24 cellular contexts compared by ENCODE assay signal in the genomic region with DNA sequence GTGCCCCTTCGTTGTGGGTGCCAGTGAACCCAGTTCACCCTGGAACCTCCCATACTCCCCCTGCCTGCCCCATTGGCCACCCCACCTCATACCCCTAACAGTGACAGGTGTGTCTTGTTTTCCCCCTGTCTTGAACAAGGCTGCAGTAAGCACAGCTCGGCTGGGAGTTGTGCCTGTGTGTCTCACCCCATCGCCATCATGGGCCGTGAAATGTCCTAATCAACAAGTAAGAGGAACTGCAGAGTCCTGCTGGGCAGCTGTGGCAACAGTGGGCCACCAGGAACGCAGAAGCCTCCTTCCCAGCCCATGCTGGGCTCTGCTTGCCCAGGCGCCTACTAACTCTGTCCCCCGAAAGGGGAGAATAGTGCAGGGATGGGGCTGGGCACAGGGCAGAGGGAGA.
DNase-seq lines count a peak whose midpoint lies in the region; FAIRE-seq and TF ChIP-seq lines count a peak whose summit lies in the region.
"Had no signal": no experiment of that assay in that cellular context is flagged by ENCODE, and none has a peak within 500 bp of the region (broad histone marks: within the 10 kb centered on the region; RNA-seq: fewer than 3 reads in every experiment).

No MANE protein-coding gene starts in this region.

- no peak overlapping the region for H3K4me3 ChIP-seq in H1 (ENCODE audit: extremely low read depth in 1 of 4, insufficient read depth in 2 of 4, low read depth in 3 of 4, low read length in 4 of 4)
- no peak overlapping the region for H3K4me3 ChIP-seq in neural progenitor cell
- H3K4me3 ChIP-seq in brain microvascular endothelial cell (ENCODE audit: low read depth, low read length), result no peak overlapping the region
- H3K4me3 ChIP-seq: A549, MG63, PC-9, SK-N-MC had no signal

- H3K4me3 Mint-ChIP-seq in CD14-positive monocyte (peak overlapping the region in 1 of 2 donors; percentile 72), neural progenitor cell (no peak overlapping the region)
- H3K4me3 Mint-ChIP-seq in activated CD4-positive, alpha-beta memory T cell treated with anti-CD3 and anti-CD28 coated beads, Interleukin-2, amount 10 ng/mL, durations not matched to agents 7 days and 5 days, result no peak overlapping the region
- H3K4me3 Mint-ChIP-seq: B cell; CD4-positive, alpha-beta T cell; H9; HFFc6 had no signal

- H3K14ac ChIP-seq in H1 (ENCODE audit: insufficient read length), result no peak overlapping the region

- CTCF ChIA-PET in H1 (lab: Charles Lee; ENCODE audit: partially characterized antibody), result interaction anchor here (0.6 to 16.1 kb wide), 7 partner anchors 10 to 309 kb away, joined by 3 to 169 read pairs (median 5); no protein-coding TSS in a partner anchor
- CTCF ChIA-PET in activated CD4-positive, alpha-beta memory T cell treated with anti-CD3 and anti-CD28 coated beads, Interleukin-2, amount 10 ng/mL, durations not matched to agents 7 days and 5 days (lab: Charles Lee), result no interaction called here

- H3K79me2 ChIP-seq in H1 (ENCODE audit: control insufficient read depth in 1 of 2, insufficient read depth in 2 of 2, low read length in 2 of 2) (no peaks in the 10 kb centered on the region), neural progenitor cell (ENCODE audit: low read depth) (no peaks in the 10 kb centered on the region)

- TF ChIP-seq CTCF in CD14-positive monocyte (IDR thresholded peaks at IDR 0.05) (no peak), H1 (IDR thresholded peaks at IDR 0.05; ENCODE audit: control extremely low read depth in 1 of 3, insufficient read depth in 1 of 3, low read depth in 1 of 3, low read length in 3 of 3) (no peak), neural progenitor cell (IDR thresholded peaks at IDR 0.05) (no peak), brain microvascular endothelial cell (IDR thresholded peaks at IDR 0.05; ENCODE audit: low read depth, low read length, missing control alignments) (no peak)

- peak overlapping the region; percentile 72 for H2AK5ac ChIP-seq in H1 (ENCODE audit: low read depth, low read length)

- DNase-seq in CD14-positive monocyte (ENCODE audit: low spot score), result peak; percentile 72
- DNase-seq in MV-4-11 (lab: John Stamatoyannopoulos, UW), result peak; percentile 36
- no peak for DNase-seq in H1 (ENCODE audit: low read depth in 1 of 2, low spot score in 2 of 2)
- no peak for DNase-seq in neural progenitor cell (ENCODE audit: low spot score)
- no peak for DNase-seq in DMS79 (lab: John Stamatoyannopoulos, UW)
- no peak for DNase-seq in activated CD4-positive, alpha-beta memory T cell treated with anti-CD3 and anti-CD28 coated beads, Interleukin-2, amount 10 ng/mL, durations not matched to agents 7 days and 5 days
- DNase-seq in brain microvascular endothelial cell, result no peak
- DNase-seq in substantia nigra (lab: John Stamatoyannopoulos, UW), result no peak
- DNase-seq: CD4-positive, alpha-beta T cell; COR-L47; DMS79 treated with DMSO at 0.1 percent for 48 hours; H9; HFFc6; MG63; NCI-H1105 treated with DMSO at 0.1 percent for 48 hours; NCI-H1694; NCI-H2081; NCI-H446; PC-9; RPMI8226; SHP77 treated with DMSO at 0.1 percent for 48 hours had no signal

- H3K79me1 ChIP-seq in H1 (ENCODE audit: low read depth, low read length), result no peaks in the 10 kb centered on the region

- POLR2A ChIA-PET in H1 (lab: Charles Lee; ENCODE audit: partially characterized antibody), result no interaction called here
- POLR2A ChIA-PET in activated CD4-positive, alpha-beta memory T cell treated with anti-CD3 and anti-CD28 coated beads, Interleukin-2, amount 10 ng/mL, durations not matched to agents 7 days and 5 days (lab: Charles Lee), result no interaction called here

- peak overlapping the region; percentile 36; the same call in 1 of the 2 replicates for H3K18ac ChIP-seq in H1 (ENCODE audit: extremely low read depth, low read length)

- peaks cover 68% of the 10 kb centered on the region for H3F3A ChIP-seq in neural progenitor cell (ENCODE audit: low read depth)

- no peak for TF ChIP-seq RAD21 in H1 (IDR thresholded peaks at IDR 0.05 in 1 of 2, conservative IDR thresholded peaks at IDR 0.05 in 1 of 2; ENCODE audit: low read depth in 2 of 2, low read length in 2 of 2)

- no peak overlapping the region for H2BK5ac ChIP-seq in H1 (ENCODE audit: low read depth, low read length)

- H3K4me1 ChIP-seq in H1 (replicated peaks in 1 of 4; ENCODE audit: control insufficient read depth in 3 of 4, insufficient read depth in 4 of 4, low read length in 3 of 4), result peaks cover 15 to 43% (median 27%) of the 10 kb centered on the region in 4 experiments
- peaks cover 85% of the 10 kb centered on the region for H3K4me1 ChIP-seq in neural progenitor cell
- H3K4me1 ChIP-seq: A549 had no signal

- TF ChIP-seq EP300 in H1 (IDR thresholded peaks at IDR 0.05; ENCODE audit: borderline replicate concordance in 1 of 2, low read depth in 2 of 2, low read length in 2 of 2), result no peak

- no peak overlapping the region for H3K4ac ChIP-seq in H1 (replicated peaks; ENCODE audit: insufficient read length, low read depth, low read length)

- H3K36me3 Mint-ChIP-seq in CD14-positive monocyte, result no peaks in the 10 kb centered on the region
- H3K36me3 Mint-ChIP-seq in neural progenitor cell, result no peaks in the 10 kb centered on the region
- no peaks in the 10 kb centered on the region for H3K36me3 Mint-ChIP-seq in activated CD4-positive, alpha-beta memory T cell treated with anti-CD3 and anti-CD28 coated beads, Interleukin-2, amount 10 ng/mL, durations not matched to agents 7 days and 5 days (ENCODE audit: low read depth)

- H4K91ac ChIP-seq in H1 (replicated peaks; ENCODE audit: insufficient read length, low read length), result peak overlapping the region; percentile 38

- peak overlapping the region; percentile 50; the same call in 1 of the 2 replicates for H2BK12ac ChIP-seq in H1 (ENCODE audit: low read depth, low read length)

- no peak overlapping the region for H3K23ac ChIP-seq in H1 (ENCODE audit: insufficient read length)

- H2AFZ ChIP-seq in H1 (ENCODE audit: low read length) (no peak overlapping the region), neural progenitor cell (replicated peaks) (no peak overlapping the region)
- H2AFZ ChIP-seq: PC-9 had no signal

- no peak for FAIRE-seq in H1 (lab: Jason Lieb, UNC)
- FAIRE-seq: A549 had no signal

- H3K23me2 ChIP-seq in H1 (ENCODE audit: low read depth, low read length), result no peaks in the 10 kb centered on the region

- no peak overlapping the region for H4K5ac ChIP-seq in H1 (ENCODE audit: insufficient read length, low read depth, low read length)

- no peak overlapping the region for H3K56ac ChIP-seq in H1 (replicated peaks; ENCODE audit: insufficient read length, low read depth, low read length)

- intact Hi-C loops in CD14-positive monocyte (cut with micrococcal nuclease), result no loop called here

- H3K27me3 ChIP-seq in H1 (replicated peaks in 1 of 4; ENCODE audit: control insufficient read depth in 3 of 4, extremely low read depth in 1 of 4, insufficient read depth in 3 of 4, low read length in 3 of 4) (peaks cover 4 to 8% (median 6%) of the 10 kb centered on the region in 4 experiments; a peak in 4 of 7 replicates), neural progenitor cell (no peaks in the 10 kb centered on the region), brain microvascular endothelial cell (replicated peaks) (peaks cover 5% of the 10 kb centered on the region)
- H3K27me3 ChIP-seq: MG63 had no signal

- TF ChIP-seq POLR2A in H1 (IDR thresholded peaks at IDR 0.05; ENCODE audit: control extremely low read depth in 1 of 2, low read depth in 2 of 2, low read length in 2 of 2), result no peak

- H3K4me2 ChIP-seq in H1 (ENCODE audit: insufficient read depth in 1 of 2, low read depth in 2 of 2, low read length in 2 of 2) (no peak overlapping the region), neural progenitor cell (no peak overlapping the region)
- H3K4me2 ChIP-seq: A549, PC-9 had no signal

- H3K27me3 Mint-ChIP-seq in CD14-positive monocyte (ENCODE audit: low read depth in 3 of 3) (peaks cover 2 to 3% (median 3%) of the 10 kb centered on the region in 3 donors), neural progenitor cell (ENCODE audit: insufficient read depth, low read depth) (peaks cover 24% of the 10 kb centered on the region)
- peaks cover 4% of the 10 kb centered on the region for H3K27me3 Mint-ChIP-seq in activated CD4-positive, alpha-beta memory T cell treated with anti-CD3 and anti-CD28 coated beads, Interleukin-2, amount 10 ng/mL, durations not matched to agents 7 days and 5 days
- H3K27me3 Mint-ChIP-seq: CD4-positive, alpha-beta T cell had no signal

- H3K9me3 ChIP-seq in H1 (ENCODE audit: insufficient read depth in 2 of 2, low read depth in 1 of 2, low read length in 1 of 2) (no peaks in the 10 kb centered on the region), neural progenitor cell (ENCODE audit: low read depth) (no peaks in the 10 kb centered on the region)
- H3K9me3 ChIP-seq: A549, MG63 had no signal

- 0 out of 2 replicates have a peak overlapping the region, but pooled peaks have one; percentile 46 for H2BK15ac ChIP-seq in H1 (ENCODE audit: low read length)

- no peak overlapping the region for H3K27ac ChIP-seq in H1 (ENCODE audit: low read depth, low read length)
- no peak overlapping the region for H3K27ac ChIP-seq in neural progenitor cell
- no peak overlapping the region for H3K27ac ChIP-seq in brain microvascular endothelial cell
- H3K27ac ChIP-seq in substantia nigra (ENCODE audit: low read depth, low read length, poor library complexity, severe bottlenecking), result no peak overlapping the region
- H3K27ac ChIP-seq: A549, PC-9, SK-N-MC had no signal

- H2BK120ac ChIP-seq in H1 (replicated peaks; ENCODE audit: low read depth, low read length), result no peak overlapping the region

- H3K9ac ChIP-seq in H1 (replicated peaks in 1 of 4; ENCODE audit: extremely low read depth in 1 of 4, low read depth in 3 of 4, low read length in 3 of 4) (no peak overlapping the region), neural progenitor cell (no peak overlapping the region)

- in situ Hi-C loops in brain microvascular endothelial cell (cut with HindIII; ENCODE audit: low pct_ligation_motif_present, low sequenced_read_pairs), result no loop called here

- H2BK20ac ChIP-seq in H1 (ENCODE audit: low read length), result peak overlapping the region; percentile 90; the same call in 1 of the 2 replicates

- WGBS in H1 (ENCODE audit: extremely low coverage in 1 of 2, insufficient coverage in 1 of 2, insufficient read length in 1 of 2, insufficient replicate concordance in 2 of 2, low coverage in 1 of 2, low lambda C conversion rate in 2 of 2, missing lambda C conversion rate in 1 of 2), 2 experiments, result 79% methylated on average over 7 of the region's 7 CpGs; no CpG with 5 or more reads in 1 of the 2 experiments

- H3K36me3 ChIP-seq in H1 (ENCODE audit: control insufficient read depth in 2 of 4, insufficient read depth in 4 of 4, low read length in 3 of 4) (no peaks in the 10 kb centered on the region), neural progenitor cell (no peaks in the 10 kb centered on the region), brain microvascular endothelial cell (replicated peaks) (no peaks in the 10 kb centered on the region)
- H3K36me3 ChIP-seq: MG63 had no signal

- H3K9me3 Mint-ChIP-seq in CD14-positive monocyte (no peaks in the 10 kb centered on the region), neural progenitor cell (no peaks in the 10 kb centered on the region)
- no peaks in the 10 kb centered on the region for H3K9me3 Mint-ChIP-seq in activated CD4-positive, alpha-beta memory T cell treated with anti-CD3 and anti-CD28 coated beads, Interleukin-2, amount 10 ng/mL, durations not matched to agents 7 days and 5 days
- H3K9me3 Mint-ChIP-seq: CD4-positive, alpha-beta T cell; H9; HFFc6 had no signal

- peak overlapping the region in 6 of 7 donors; percentile 20 to 82 (median 74) for H3K27ac Mint-ChIP-seq in CD14-positive monocyte
- H3K27ac Mint-ChIP-seq in neural progenitor cell, result peak overlapping the region; percentile 57
- H3K27ac Mint-ChIP-seq in activated CD4-positive, alpha-beta memory T cell treated with anti-CD3 and anti-CD28 coated beads, Interleukin-2, amount 10 ng/mL, durations not matched to agents 7 days and 5 days, result no peak overlapping the region
- H3K27ac Mint-ChIP-seq: B cell; CD4-positive, alpha-beta T cell; HFFc6 had no signal

- peaks cover 40% of the 10 kb centered on the region for H3K4me1 Mint-ChIP-seq in CD14-positive monocyte
- H3K4me1 Mint-ChIP-seq in neural progenitor cell, result peaks cover 85% of the 10 kb centered on the region
- H3K4me1 Mint-ChIP-seq in activated CD4-positive, alpha-beta memory T cell treated with anti-CD3 and anti-CD28 coated beads, Interleukin-2, amount 10 ng/mL, durations not matched to agents 7 days and 5 days, result no peaks in the 10 kb centered on the region

- no peak overlapping the region for H4K8ac ChIP-seq in H1 (ENCODE audit: extremely low read depth, insufficient read depth, low read length)

- H4K20me1 ChIP-seq in H1 (replicated peaks in 1 of 2; ENCODE audit: control insufficient read depth in 1 of 2, insufficient read depth in 2 of 2, low read length in 2 of 2), result no peaks in the 10 kb centered on the region
- H4K20me1 ChIP-seq in neural progenitor cell (ENCODE audit: low read depth), result no peaks in the 10 kb centered on the region

Comparison
In these comparisons a context has a peak if more than half of its experiments do, and no peak if none do; other contexts are left out.
1. DNase-seq: peak in CD14-positive monocyte (single experiment) and MV-4-11 (single experiment); none in H1 (0 of 2), neural progenitor cell (single experiment), DMS79 (single experiment), activated CD4-positive, alpha-beta memory T cell treated with anti-CD3 and anti-CD28 coated beads, Interleukin-2, amount 10 ng/mL, durations not matched to agents 7 days and 5 days (single experiment), brain microvascular endothelial cell (single experiment) and substantia nigra (0 of 49).